In the genomic region with DNA sequence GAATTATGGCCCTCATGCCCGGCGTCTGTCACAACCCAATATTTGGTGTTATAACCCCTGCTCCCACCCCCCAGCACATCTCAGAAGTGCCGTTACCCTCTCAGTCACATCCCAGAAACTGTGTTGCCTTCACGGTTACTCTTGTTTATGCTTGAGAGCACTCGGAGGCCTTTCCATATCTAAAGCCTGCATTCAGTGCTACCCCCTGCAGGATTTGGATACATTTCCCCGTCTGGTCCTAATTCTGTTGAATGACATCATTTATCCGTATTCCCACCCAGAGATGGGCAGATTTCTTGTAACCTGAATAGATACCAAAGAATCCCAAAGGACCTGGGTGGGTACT, we compare ENCODE assay signal across 8 cellular contexts. TPM values are rescaled to one million over a fixed set of nuclear protein-coding genes. Genes with fewer than 3 reads are reported as not detected.
DNase-seq lines count a peak whose midpoint lies in the region; ATAC-seq and TF ChIP-seq lines count a peak whose summit lies in the region.

No MANE protein-coding gene starts in this region.

- H3K27ac Mint-ChIP-seq in Caco-2 (ENCODE audit: unreplicated experiment) = peak overlapping the region; percentile 100
- peak overlapping the region; percentile 81 for H3K27ac Mint-ChIP-seq in activated naive CD8-positive, alpha-beta T cell

- no peaks in the 10 kb centered on the region for H3K9me3 Mint-ChIP-seq in Caco-2 (ENCODE audit: unreplicated experiment)
- H3K9me3 Mint-ChIP-seq in activated naive CD8-positive, alpha-beta T cell (ENCODE audit: low read depth) = no peaks in the 10 kb centered on the region

- no peaks in the 10 kb centered on the region for H3K27me3 Mint-ChIP-seq in Caco-2 (ENCODE audit: insufficient read depth, unreplicated experiment)
- H3K27me3 Mint-ChIP-seq in activated naive CD8-positive, alpha-beta T cell = no peaks in the 10 kb centered on the region

- DNase-seq in Caco-2 (no peak), HuH-7.5 (ENCODE audit: low spot score) (peak; percentile 29), iPS DF 6.9 (ENCODE audit: low read depth, low spot score) (no peak), H4 (ENCODE audit: low spot score) (no peak), NCI-H1417 (lab: John Stamatoyannopoulos, UW) (no peak)

- ATAC-seq in GM19463 (IDR thresholded peaks at IDR 0.05; ENCODE audit: unreplicated experiment) = no peak

- H3K4me3 Mint-ChIP-seq in Caco-2 (ENCODE audit: unreplicated experiment) = peak overlapping the region; percentile 93
- peak overlapping the region; percentile 87 for H3K4me3 Mint-ChIP-seq in activated naive CD8-positive, alpha-beta T cell

- peak overlapping the region; percentile 57 for H3K4me3 ChIP-seq in Caco-2 (ENCODE audit: low read depth, low read length)
- H3K4me3 ChIP-seq in iPS DF 6.9 (ENCODE audit: low read length) = peak overlapping the region; percentile 44; the same call in 1 of the 2 replicates
- H3K4me3 ChIP-seq in skin epidermis = peak overlapping the region; percentile 20 to 32 (median 26)

- no peaks in the 10 kb centered on the region for H3K27me3 ChIP-seq in Caco-2 (replicated peaks; ENCODE audit: control insufficient read depth, insufficient read depth, low read length)
- no peaks in the 10 kb centered on the region for H3K27me3 ChIP-seq in iPS DF 6.9 (ENCODE audit: control insufficient read depth, insufficient read depth, low read length)

- H3K36me3 Mint-ChIP-seq in Caco-2 (ENCODE audit: insufficient read depth, unreplicated experiment) = peaks cover 22% of the 10 kb centered on the region
- H3K36me3 Mint-ChIP-seq in activated naive CD8-positive, alpha-beta T cell = no peaks in the 10 kb centered on the region

- H3K9me3 ChIP-seq in Caco-2 (no peaks in the 10 kb centered on the region), iPS DF 6.9 (ENCODE audit: control insufficient read depth, insufficient read depth, low read length) (no peaks in the 10 kb centered on the region)

- H3K27ac ChIP-seq in iPS DF 6.9 (ENCODE audit: low read length) (no peak overlapping the region), skin epidermis (peak overlapping the region; percentile 80 to 99 (median 94))

- CTCF ChIA-PET in Caco-2 (lab: Charles Lee) = interaction anchor here (1.0 to 1.6 kb wide), 7 partner anchors 10 to 96 kb away, joined by 3 to 12 read pairs (median 4); no protein-coding TSS in a partner anchor

- WGBS in iPS DF 6.9 (ENCODE audit: insufficient coverage, insufficient read length) = no CpG with 5 or more reads among the region's 7 CpGs

- POLR2A ChIA-PET in Caco-2 (lab: Charles Lee) = interaction anchor here (1.0 to 1.9 kb wide), 8 partner anchors 14 to 76 kb away, joined by 3 to 49 read pairs (median 10); a partner anchor contains a TSS

- intact Hi-C loops in Caco-2 (cut with micrococcal nuclease; ENCODE audit: unreplicated experiment) = loop anchor here (1.0 to 2.0 kb wide), 5 partner anchors 18 to 127 kb away; no protein-coding TSS in a partner anchor

- H3K36me3 ChIP-seq in Caco-2 (ENCODE audit: control insufficient read depth, insufficient read depth, low read length) = no peaks in the 10 kb centered on the region
- no peaks in the 10 kb centered on the region for H3K36me3 ChIP-seq in iPS DF 6.9 (ENCODE audit: control insufficient read depth, insufficient read depth, low read length)

- BruUV-seq in Caco-2 (replicated peaks; lab: Mats Ljungman, UMichigan) = TSS peak; percentile 95

- TF ChIP-seq CTCF in Caco-2 (IDR thresholded peaks at IDR 0.05; ENCODE audit: insufficient read depth in 1 of 2, low read depth in 1 of 2, low read length in 1 of 2, severe bottlenecking in 1 of 2, unreplicated experiment in 1 of 2) = peak in 1 of 2 experiments; percentile 27

- H3K4me1 Mint-ChIP-seq in Caco-2 (ENCODE audit: low read depth, unreplicated experiment) = peaks cover 3% of the 10 kb centered on the region
- peaks cover 38% of the 10 kb centered on the region for H3K4me1 Mint-ChIP-seq in activated naive CD8-positive, alpha-beta T cell (ENCODE audit: low read depth)

- H3K4me1 ChIP-seq in Caco-2 = peaks cover 12% of the 10 kb centered on the region
- no peaks in the 10 kb centered on the region for H3K4me1 ChIP-seq in iPS DF 6.9 (ENCODE audit: control insufficient read depth, insufficient read depth, low read length)

RNA-seq across cellular contexts. Expression of a gene that starts 19.1 kb away (rescaled TPM):
- total RNA-seq in Caco-2 (2022) = 72.7 and 73.7 TPM in 2 replicates
- 21.5 and 22.0 TPM in 2 replicates for total RNA-seq in H4 (2014; rRNA removed; shearing (Covaris generic))
